25 cellular contexts compared by ENCODE assay signal in the genomic region with DNA sequence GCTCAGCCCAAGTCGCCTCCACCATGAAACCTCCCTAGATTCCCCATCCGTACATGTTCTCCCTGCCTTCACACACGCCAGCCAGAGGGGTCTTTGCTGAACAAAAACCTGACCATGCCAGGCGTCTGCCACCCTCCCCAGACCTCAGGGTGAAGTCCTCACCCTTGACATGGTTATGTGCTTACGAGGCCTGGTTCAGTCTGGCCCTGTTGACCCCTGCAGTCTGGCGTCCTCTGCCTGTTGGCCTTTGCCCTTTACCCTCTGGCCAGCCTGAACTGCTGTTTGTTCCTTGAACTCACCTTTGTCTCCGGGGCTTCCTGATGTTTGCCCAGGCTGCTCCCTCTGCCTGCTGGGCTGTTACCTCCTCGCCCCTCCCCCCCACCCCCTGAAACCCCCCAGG. TPM values are rescaled to one million over a fixed set of nuclear protein-coding genes. Genes with fewer than 3 reads are reported as not detected.
DNase-seq lines count a peak whose midpoint lies in the region; ATAC-seq, FAIRE-seq and TF ChIP-seq lines count a peak whose summit lies in the region.
"Had no signal": no experiment of that assay in that cellular context is flagged by ENCODE, and none has a peak within 500 bp of the region (broad histone marks: within the 10 kb centered on the region; RNA-seq: fewer than 3 reads in every experiment).

No MANE protein-coding gene starts in this region.

- H4K8ac ChIP-seq in H9 (replicated peaks; ENCODE audit: insufficient read length, low read depth, low read length) (no peak overlapping the region), trophoblast cell (ENCODE audit: low read depth, low read length) (no peak overlapping the region)

- H3K4me2 ChIP-seq in H9 (ENCODE audit: insufficient read depth, insufficient read length, low read length), result no peak overlapping the region
- H3K4me2 ChIP-seq in K562 (ENCODE audit: insufficient read depth, low read length), result no peak overlapping the region
- no peak overlapping the region for H3K4me2 ChIP-seq in trophoblast cell (ENCODE audit: low read length)
- H3K4me2 ChIP-seq: BLaER1 had no signal

- H3K27ac Mint-ChIP-seq in H9, result peak overlapping the region; percentile 57 to 95 (median 85); a peak in 6 of 7 replicates
- H3K27ac Mint-ChIP-seq: activated CD4-positive, alpha-beta memory T cell treated with anti-CD3 and anti-CD28 coated beads, Interleukin-2, amount 10 ng/mL, durations not matched to agents 7 days and 5 days; activated naive CD8-positive, alpha-beta T cell treated with anti-CD3 and anti-CD28 coated beads for 36 hours; T-cell had no signal

- in situ Hi-C loops in K562 (cut with MboI), result no loop called here

- peaks cover 7% of the 10 kb centered on the region for H3K9me1 ChIP-seq in K562 (ENCODE audit: control insufficient read depth, insufficient read depth, low read length)

- H3K27me3 Mint-ChIP-seq in H9 (ENCODE audit: low read depth), result no peaks in the 10 kb centered on the region; the same call in none of the 2 replicates
- H3K27me3 Mint-ChIP-seq: activated CD4-positive, alpha-beta memory T cell treated with anti-CD3 and anti-CD28 coated beads, Interleukin-2, amount 10 ng/mL, durations not matched to agents 7 days and 5 days; activated naive CD8-positive, alpha-beta T cell treated with anti-CD3 and anti-CD28 coated beads for 36 hours; T-cell had no signal

- H3K23ac ChIP-seq in H9 (ENCODE audit: insufficient read length, low read depth, low read length), result no peak overlapping the region
- H3K23ac ChIP-seq in trophoblast cell (ENCODE audit: low read length), result no peak overlapping the region

- H2BK120ac ChIP-seq in H9 (ENCODE audit: low read depth, low read length, poor library complexity, severe bottlenecking) (no peak overlapping the region), trophoblast cell (ENCODE audit: insufficient read depth, low read length, poor library complexity) (no peak overlapping the region)

- H4K12ac ChIP-seq in trophoblast cell (ENCODE audit: low read depth, low read length), result no peak overlapping the region

- TF ChIP-seq CTCF in H9 (conservative IDR thresholded peaks at IDR 0.05), result no peak
- no peak for TF ChIP-seq CTCF in K562 (IDR thresholded peaks at IDR 0.05 in 2 of 3, conservative IDR thresholded peaks at IDR 0.05 in 1 of 3; ENCODE audit: insufficient read depth in 2 of 3, low read depth in 1 of 3, low read length in 3 of 3)

- H3T11ph ChIP-seq in H9 (ENCODE audit: low read length), result no peak overlapping the region

- TF ChIP-seq POLR2A in K562 (conservative IDR thresholded peaks at IDR 0.05) (no peak), GM12891 (IDR thresholded peaks at IDR 0.05; ENCODE audit: low read depth, low read length) (no peak)

- no peak for ATAC-seq in K562
- peak; percentile 32 for ATAC-seq in left colon
- no peak for ATAC-seq in HG02623 (IDR thresholded peaks at IDR 0.05; ENCODE audit: unreplicated experiment)
- ATAC-seq: natural killer cell, T-cell, upper lobe of right lung had no signal

- H3K9me3 Mint-ChIP-seq in H9, result no peaks in the 10 kb centered on the region
- H3K9me3 Mint-ChIP-seq: activated CD4-positive, alpha-beta memory T cell treated with anti-CD3 and anti-CD28 coated beads, Interleukin-2, amount 10 ng/mL, durations not matched to agents 7 days and 5 days; activated naive CD8-positive, alpha-beta T cell treated with anti-CD3 and anti-CD28 coated beads for 36 hours; natural killer cell; T-cell had no signal

- no peaks in the 10 kb centered on the region for H4K20me1 ChIP-seq in H9 (ENCODE audit: control insufficient read depth, insufficient read depth, insufficient read length)
- peaks cover 12% of the 10 kb centered on the region for H4K20me1 ChIP-seq in K562 (replicated peaks; ENCODE audit: control insufficient read depth, insufficient read depth, low read length)

- H3K9me3 ChIP-seq in H9 (ENCODE audit: control insufficient read depth, low read depth, low read length) (no peaks in the 10 kb centered on the region), K562 (replicated peaks; ENCODE audit: control insufficient read depth, insufficient read depth, low read depth, low read length) (no peaks in the 10 kb centered on the region), trophoblast cell (ENCODE audit: insufficient read depth, low read depth, low read length) (peaks cover 1% of the 10 kb centered on the region)
- H3K9me3 ChIP-seq: BLaER1, heart right ventricle, left ventricle myocardium inferior, ovary, SJSA1, upper lobe of right lung had no signal

- no peak overlapping the region for H2BK15ac ChIP-seq in H9 (ENCODE audit: low read depth, low read length)

- no CpG with 5 or more reads among the region's 8 CpGs for WGBS in H9 (ENCODE audit: extremely low coverage, insufficient read length, low lambda C conversion rate)
- 64% methylated on average over 5 of the region's 8 CpGs for WGBS in K562 (ENCODE audit: insufficient coverage, low coverage, missing lambda C conversion rate)
- no CpG with 5 or more reads among the region's 8 CpGs for WGBS in trophoblast cell (ENCODE audit: extremely low coverage, insufficient coverage, insufficient read length)

- H3K23me2 ChIP-seq in H9 (ENCODE audit: insufficient read length, low read depth, low read length, poor library complexity, severe bottlenecking), result no peaks in the 10 kb centered on the region

- no peak for FAIRE-seq in K562 (lab: Jason Lieb, UNC)
- no peak for FAIRE-seq in GM12891 (lab: Jason Lieb, UNC)

- H3K36me3 Mint-ChIP-seq in H9 (ENCODE audit: insufficient read depth in 1 of 3, low read depth in 3 of 3), result peaks cover 0 to 2% (median 0%) of the 10 kb centered on the region in 3 experiments; a peak in 2 of 7 replicates
- H3K36me3 Mint-ChIP-seq: activated naive CD8-positive, alpha-beta T cell treated with anti-CD3 and anti-CD28 coated beads for 36 hours; natural killer cell; T-cell had no signal

- CTCF ChIA-PET in K562 (lab: Yijun Ruan, JAX; ENCODE audit: low intra/inter-chr PET ratio), result no interaction called here

- H3K27ac ChIP-seq in H9 (ENCODE audit: insufficient read length, low read depth, low read length) (no peak overlapping the region), K562 (ENCODE audit: extremely low read depth, low read depth, low read length) (no peak overlapping the region), rectal smooth muscle tissue (ENCODE audit: low read depth, low read length) (peak overlapping the region; percentile 89), trophoblast cell (ENCODE audit: low read depth, low read length) (no peak overlapping the region)
- H3K27ac ChIP-seq: BLaER1, heart right ventricle, left ventricle myocardium inferior, ovary, SJSA1, upper lobe of right lung had no signal

- H3K4me1 Mint-ChIP-seq in H9, result peaks cover 8 to 11% of the 10 kb centered on the region in 2 experiments
- H3K4me1 Mint-ChIP-seq: activated CD4-positive, alpha-beta memory T cell treated with anti-CD3 and anti-CD28 coated beads, Interleukin-2, amount 10 ng/mL, durations not matched to agents 7 days and 5 days; activated naive CD8-positive, alpha-beta T cell treated with anti-CD3 and anti-CD28 coated beads for 36 hours; natural killer cell; T-cell had no signal

- H3K27me3 ChIP-seq in H9 (ENCODE audit: insufficient read depth, low read length), result no peaks in the 10 kb centered on the region
- no peaks in the 10 kb centered on the region for H3K27me3 ChIP-seq in K562 (ENCODE audit: control insufficient read depth in 2 of 2, insufficient read depth in 2 of 2, low read length in 2 of 2)
- no peaks in the 10 kb centered on the region for H3K27me3 ChIP-seq in rectal smooth muscle tissue (ENCODE audit: control insufficient read depth, insufficient read depth, low read length)
- no peaks in the 10 kb centered on the region for H3K27me3 ChIP-seq in trophoblast cell (ENCODE audit: insufficient read depth, low read length)
- H3K27me3 ChIP-seq: BLaER1, dorsolateral prefrontal cortex, heart right ventricle, ovary, SJSA1, upper lobe of right lung had no signal

- H3K4me3 ChIP-seq in K562, result no peak overlapping the region
- H3K4me3 ChIP-seq in rectal smooth muscle tissue (ENCODE audit: low read length), result no peak overlapping the region
- no peak overlapping the region for H3K4me3 ChIP-seq in trophoblast cell (ENCODE audit: low read depth, low read length)
- H3K4me3 ChIP-seq: BLaER1, heart right ventricle, left ventricle myocardium inferior, ovary, SJSA1, upper lobe of right lung had no signal

- BruUV-seq in K562 (replicated peaks; lab: Mats Ljungman, UMichigan), result no TSS peak

- H4K91ac ChIP-seq in H9 (ENCODE audit: insufficient read length, low read depth, low read length) (no peak overlapping the region), trophoblast cell (ENCODE audit: low read depth, low read length) (no peak overlapping the region)

- no peak for DNase-seq in H9
- no peak for DNase-seq in K562 (ENCODE audit: extremely low read depth in 1 of 4, low spot score in 3 of 4)
- no peak for DNase-seq in left colon
- no peak for DNase-seq in GM12891 (ENCODE audit: insufficient read length, low spot score)
- DNase-seq in effector CD8-positive, alpha-beta T cell (lab: John Stamatoyannopoulos, UW), result no peak
- no peak for DNase-seq in trophoblast cell
- DNase-seq: activated CD4-positive, alpha-beta memory T cell treated with anti-CD3 and anti-CD28 coated beads, Interleukin-2, amount 10 ng/mL, durations not matched to agents 7 days and 5 days; activated naive CD8-positive, alpha-beta T cell treated with anti-CD3 and anti-CD28 coated beads for 36 hours; dorsolateral prefrontal cortex; GOT3; heart right ventricle; left ventricle myocardium inferior; natural killer cell; NCI-H1436; NCI-H446; NCI-H774; ovary; retina; stimulated activated CD4-positive, alpha-beta T cell treated with anti-CD3 and anti-CD28 coated beads, Interleukin-2, amount 100 ng/mL, for 24 hours; T-cell; upper lobe of right lung had no signal

- H2BK5ac ChIP-seq in H9 (ENCODE audit: insufficient read length, low read length) (no peak overlapping the region), trophoblast cell (ENCODE audit: low read depth, low read length, poor library complexity) (no peak overlapping the region)

- H3K9ac ChIP-seq in H9 (ENCODE audit: extremely low read depth, insufficient read length, low read length) (no peak overlapping the region), K562 (ENCODE audit: insufficient read depth in 1 of 2, low read depth in 2 of 2, low read length in 2 of 2) (no peak overlapping the region), rectal smooth muscle tissue (ENCODE audit: low read length) (no peak overlapping the region), trophoblast cell (ENCODE audit: low read length) (no peak overlapping the region)
- H3K9ac ChIP-seq: BLaER1 had no signal

- H3K56ac ChIP-seq in H9 (ENCODE audit: insufficient read length, low read depth, low read length), result no peak overlapping the region

- H4K5ac ChIP-seq in H9 (ENCODE audit: insufficient read length, low read depth, low read length), result no peak overlapping the region

- H3K79me1 ChIP-seq in H9 (ENCODE audit: insufficient read depth, low read depth, low read length, poor library complexity, severe bottlenecking) (no peaks in the 10 kb centered on the region), trophoblast cell (ENCODE audit: low read length) (peaks cover 4% of the 10 kb centered on the region)

- POLR2A ChIA-PET in K562 (lab: Yijun Ruan, JAX), result interaction anchor here (0.8 kb wide), 1 partner anchor 25 kb away, joined by 3 read pairs; no protein-coding TSS in a partner anchor

- H2BK12ac ChIP-seq in H9 (ENCODE audit: insufficient read length, low read depth, low read length) (no peak overlapping the region), trophoblast cell (ENCODE audit: low read length) (no peak overlapping the region)

- H2AFZ ChIP-seq in H9 (ENCODE audit: low read length) (no peak overlapping the region), K562 (ENCODE audit: low read depth, low read length) (no peak overlapping the region), trophoblast cell (ENCODE audit: insufficient read depth, low read length, poor library complexity) (no peak overlapping the region)

- peak overlapping the region in 1 of 2 experiments; percentile 45; a peak in 1 of 5 replicates for H3K4me3 Mint-ChIP-seq in H9
- H3K4me3 Mint-ChIP-seq: activated CD4-positive, alpha-beta memory T cell treated with anti-CD3 and anti-CD28 coated beads, Interleukin-2, amount 10 ng/mL, durations not matched to agents 7 days and 5 days; activated naive CD8-positive, alpha-beta T cell treated with anti-CD3 and anti-CD28 coated beads for 36 hours; natural killer cell; T-cell had no signal

- H3K18ac ChIP-seq in H9 (ENCODE audit: insufficient read length, low read depth, low read length) (no peak overlapping the region), trophoblast cell (ENCODE audit: low read length) (no peak overlapping the region)

- H2BK20ac ChIP-seq in H9 (ENCODE audit: low read depth, low read length, poor library complexity, severe bottlenecking), result no peak overlapping the region

- intact Hi-C loops in K562 (cut with micrococcal nuclease), result no loop called here
- intact Hi-C loops in left colon (cut with DNase I, micrococcal nuclease), result no loop called here

- H3K4me1 ChIP-seq in H9 (ENCODE audit: insufficient read depth, low read length), result no peaks in the 10 kb centered on the region
- H3K4me1 ChIP-seq in K562 (replicated peaks in 1 of 2; ENCODE audit: control insufficient read depth in 2 of 2, insufficient read depth in 2 of 2, low read length in 2 of 2), result peaks cover under 1 to 28% of the 10 kb centered on the region in 2 experiments
- peaks cover 37% of the 10 kb centered on the region for H3K4me1 ChIP-seq in rectal smooth muscle tissue (ENCODE audit: control insufficient read depth, insufficient read depth, low read length)
- H3K4me1 ChIP-seq in trophoblast cell (ENCODE audit: control insufficient read depth in 1 of 2, insufficient read depth in 2 of 2, low read length in 2 of 2), result peaks cover 8 to 11% of the 10 kb centered on the region in 2 experiments
- H3K4me1 ChIP-seq: SJSA1, upper lobe of right lung had no signal

- no peak overlapping the region for H2AK5ac ChIP-seq in H9 (ENCODE audit: insufficient read length, low read length)
- H2AK5ac ChIP-seq in trophoblast cell (ENCODE audit: low read length), result no peak overlapping the region

- H3K79me2 ChIP-seq in H9 (ENCODE audit: insufficient read depth, low read length) (no peaks in the 10 kb centered on the region), K562 (ENCODE audit: control insufficient read depth, insufficient read depth, low read length) (0 out of 3 replicates have a peak, but pooled peaks cover 4% of the 10 kb centered on the region), trophoblast cell (ENCODE audit: control insufficient read depth, insufficient read depth, low read length, poor library complexity) (no peaks in the 10 kb centered on the region)

- no peak for TF ChIP-seq RAD21 in K562 (CRISPR knock-in tag; conservative IDR thresholded peaks at IDR 0.05 in 1 of 2, IDR thresholded peaks at IDR 0.05 in 1 of 2)

- H3K14ac ChIP-seq in H9 (ENCODE audit: insufficient read depth, low read length) (peak overlapping the region; percentile 37; the same call in 1 of the 2 replicates), trophoblast cell (ENCODE audit: low read length) (no peak overlapping the region)

- no peaks in the 10 kb centered on the region for H3K36me3 ChIP-seq in K562 (ENCODE audit: control insufficient read depth, insufficient read depth, low read length)
- no peaks in the 10 kb centered on the region for H3K36me3 ChIP-seq in rectal smooth muscle tissue (ENCODE audit: control insufficient read depth, insufficient read depth, low read length)
- peaks cover 6 to 9% of the 10 kb centered on the region in 2 experiments for H3K36me3 ChIP-seq in trophoblast cell (ENCODE audit: control insufficient read depth in 1 of 2, insufficient read depth in 2 of 2, low read length in 2 of 2)
- H3K36me3 ChIP-seq: heart right ventricle, left ventricle myocardium inferior, ovary, upper lobe of right lung had no signal

- H3K4ac ChIP-seq in H9 (ENCODE audit: low read depth, low read length) (no peak overlapping the region), trophoblast cell (ENCODE audit: low read depth, low read length) (no peak overlapping the region)

- TF ChIP-seq EP300 in K562 (IDR thresholded peaks at IDR 0.05; ENCODE audit: low read length), result no peak

RNA-seq across cellular contexts. Expression of gene NCS1, which starts 29.8 kb away (rescaled TPM):
- total RNA-seq in H9 (2021) (35.0 and 38.1 TPM in 2 replicates), K562 (2014; rRNA removed) (9.6 and 11.6 TPM in 2 replicates), K562 (2014; rRNA removed; fragmentation: Illumina TruSeq; extraction: Trizol) (7.6 and 8.0 TPM in 2 replicates), K562 (2015; rRNA removed; fragmentation: Illumina TruSeq; extraction: Trizol) (6.9 and 7.4 TPM in 2 replicates), K562 (2021) (22.8 and 25.0 TPM in 2 replicates), left colon (10 to 100 TPM in 1 of 2 donors, 1 to 10 TPM in 1; 2.1 to 23.7 TPM)
- 6.1 and 14.0 TPM in 2 replicates for total RNA-seq in K562 (2011; cell fraction: chromatin; rRNA removed; ENCODE audit: low replicate concordance)
- 10.3 and 11.0 TPM in 2 replicates for total RNA-seq in K562 (2011; cell fraction: nucleolus; rRNA removed)
- 7.1 and 7.5 TPM in 2 replicates for total RNA-seq in K562 (2011; cell fraction: nucleoplasm; rRNA removed)
- polyA plus RNA-seq in K562 (2011; rRNA removed) (24.0 and 27.0 TPM in 2 replicates), K562 (2014; fragmentation: Illumina TruSeq; extraction: Trizol) (10.5 and 19.7 TPM in 2 replicates), K562 (2014; fragmentation: Nextera tagmentation; extraction: Ambion mirVana) (under 1 TPM; 0.28 to 0.66 TPM), K562 (2014; rRNA removed) (11.2 and 13.1 TPM in 2 replicates)
- 25.2 and 37.2 TPM in 2 replicates for polyA plus RNA-seq in K562 (2011; cell fraction: cytosol; rRNA removed)
- polyA plus RNA-seq in K562 (2011; cell fraction: nucleus; rRNA removed), result 10.2 and 16.2 TPM in 2 replicates
- 9.2 and 10.6 TPM in 2 replicates for polyA plus RNA-seq in K562 (2012)
- 12.8 and 20.5 TPM in 2 replicates for polyA minus RNA-seq in K562 (2011; rRNA and poly(A)+ RNA removed)
- 14.7 and 17.9 TPM in 2 replicates for polyA minus RNA-seq in K562 (2011; cell fraction: cytosol; rRNA and poly(A)+ RNA removed)
- polyA minus RNA-seq in K562 (2011; cell fraction: nucleus; rRNA and poly(A)+ RNA removed), result 3.1 and 3.7 TPM in 2 replicates
- 0.08 TPM for polyA plus RNA-seq in GM12891 (2012; ENCODE audit: low read depth, missing spikeins)
- polyA plus RNA-seq in trophoblast cell (2013), result 24.9 and 25.0 TPM in 2 replicates
